ENCODE assay signal across 1 cellular context in the genomic region with DNA sequence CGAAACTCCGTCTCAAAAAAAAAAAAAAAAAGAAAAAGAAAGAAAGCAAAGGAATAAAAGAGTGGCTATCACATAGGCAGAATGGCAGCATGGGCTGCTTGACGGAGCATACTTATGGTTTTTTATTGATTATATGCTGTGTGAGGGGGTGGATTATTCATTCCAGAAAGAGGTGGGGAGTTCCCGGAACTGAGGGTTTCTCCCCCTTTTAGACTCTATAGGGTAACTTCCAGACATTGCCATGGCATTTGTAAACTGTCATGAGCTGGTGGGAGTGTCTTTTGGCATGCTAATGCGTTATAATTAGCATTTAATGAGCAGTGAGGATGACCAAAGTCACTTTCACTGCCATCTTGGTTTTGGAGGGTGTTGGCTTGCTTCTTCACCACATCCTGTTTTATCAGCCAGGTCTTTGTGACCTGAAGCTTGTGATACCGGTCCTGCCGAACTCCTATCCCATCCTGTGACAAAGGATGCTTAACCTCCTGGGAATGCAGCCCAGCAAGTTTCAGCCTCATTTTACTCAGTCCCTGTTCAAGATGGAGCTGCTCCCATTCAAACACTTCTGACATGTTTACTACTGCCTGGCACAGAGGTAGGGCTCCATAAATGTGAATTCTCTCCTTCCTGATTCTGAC.
TF ChIP-seq lines count a peak whose summit lies in the region.

No MANE protein-coding gene starts in this region.

TF ChIP-seq in H1, 55 proteins besides CTCF, POLR2A, EP300 and RAD21:
- TF ChIP-seq YY1 (IDR thresholded peaks at IDR 0.05; ENCODE audit: low read depth, low read length) (peak; percentile 54; the same call in 1 of the 2 replicates), FOSL1 (IDR thresholded peaks at IDR 0.05; ENCODE audit: insufficient read depth, low read depth, low read length) (no peak), CBX8 (IDR thresholded peaks at IDR 0.05; ENCODE audit: borderline replicate concordance, low read depth, low read length) (no peak), POU5F1 (IDR thresholded peaks at IDR 0.05; ENCODE audit: low read depth, low read length) (no peak), CHD2 (IDR thresholded peaks at IDR 0.05; ENCODE audit: low read length) (no peak)
- TF ChIP-seq, protein P1, sequence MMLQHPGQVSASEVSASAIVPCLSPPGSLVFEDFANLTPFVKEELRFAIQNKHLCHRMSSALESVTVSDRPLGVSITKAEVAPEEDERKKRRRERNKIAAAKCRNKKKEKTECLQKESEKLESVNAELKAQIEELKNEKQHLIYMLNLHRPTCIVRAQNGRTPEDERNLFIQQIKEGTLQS (IDR thresholded peaks at IDR 0.05; ENCODE audit: insufficient read depth, low read depth, low read length): no peak
TF ChIP-seq in H1: peak in this region for 1.
